ENCODE assay signal across 20 cellular contexts in genomic region chr6:43746613-43747101, GRCh38. TPM values are rescaled to one million over a fixed set of nuclear protein-coding genes. Genes with fewer than 3 reads are reported as not detected.
DNase-seq lines count a peak whose midpoint lies in the region; ATAC-seq and TF ChIP-seq lines count a peak whose summit lies in the region.
"Had no signal": no experiment of that assay in that cellular context is flagged by ENCODE, and none has a peak within 500 bp of the region (broad histone marks: within the 10 kb centered on the region; RNA-seq: fewer than 3 reads in every experiment).

No MANE protein-coding gene starts in this region.

- H3K36me3 ChIP-seq in right atrium auricular region (no peaks in the 10 kb centered on the region), heart right ventricle (no peaks in the 10 kb centered on the region), aorta (ENCODE audit: control insufficient read depth in 1 of 2, insufficient read depth in 2 of 2, low read length in 1 of 2) (no peaks in the 10 kb centered on the region), MG63 (no peaks in the 10 kb centered on the region)
- H3K36me3 ChIP-seq: adrenal gland, cardiac muscle cell, esophagus muscularis mucosa had no signal

- WGBS in heart right ventricle, 2 donors: 39 to 44% methylated on average over 13 of the region's 13 CpGs
- 41 to 43% methylated on average over 13 of the region's 13 CpGs for WGBS in aorta, 2 donors

- H3K27me3 ChIP-seq in right atrium auricular region (no peaks in the 10 kb centered on the region), heart right ventricle (peaks cover 0 to 3% (median 0%) of the 10 kb centered on the region in 7 donors), aorta (ENCODE audit: control insufficient read depth in 1 of 2, insufficient read depth in 2 of 2, low read length in 1 of 2) (no peaks in the 10 kb centered on the region), MG63 (no peaks in the 10 kb centered on the region)
- H3K27me3 ChIP-seq: adrenal gland, cardiac muscle cell, esophagus muscularis mucosa had no signal

- DNase-seq in Right ventricle myocardium inferior (ENCODE audit: missing footprints): no peak
- DNase-seq in right atrium auricular region (ENCODE audit: low spot score): no peak
- peak; percentile 32 to 35 for DNase-seq in heart right ventricle
- DNase-seq in omental fat pad (ENCODE audit: low spot score): peak; percentile 22
- DNase-seq in aorta: peak in 1 of 2 donors; percentile 64
- no peak for DNase-seq in NCI-H146 treated with DMSO at 0.1 percent for 48 hours (lab: John Stamatoyannopoulos, UW; ENCODE audit: unreplicated experiment)
- DNase-seq in SKM-1 (lab: John Stamatoyannopoulos, UW; ENCODE audit: unreplicated experiment): no peak
- DNase-seq in MG63: no peak
- DNase-seq: activated CD8-positive, alpha-beta T cell treated with anti-CD3 and anti-CD28 coated beads for 36 hours; CD8-positive, alpha-beta T cell; immature natural killer cell; MM.1S; naive thymus-derived CD4-positive, alpha-beta T cell; NCI-H2029; NCI-H446 treated with DMSO at 0.1 percent for 48 hours; stimulated activated naive B cell treated with anti-CD40 and anti-IgM and Interleukin-4, amounts not matched to agents 10 μg/mL and 1 μg/mL and 100 μg/mL, for 72 hours had no signal

- no peak overlapping the region for H3K27ac ChIP-seq in right atrium auricular region
- peak overlapping the region in 1 of 10 donors; percentile 22 for H3K27ac ChIP-seq in heart right ventricle
- H3K27ac ChIP-seq in aorta (ENCODE audit: low read depth in 1 of 2, low read length in 2 of 2): no peak overlapping the region
- H3K27ac ChIP-seq: adrenal gland, cardiac muscle cell, esophagus muscularis mucosa, VCaP had no signal

- peak; percentile 47 for ATAC-seq in Right ventricle myocardium inferior
- peak in 5 of 8 donors; percentile 32 to 53 (median 49) for ATAC-seq in heart right ventricle
- peak; percentile 35 for ATAC-seq in omental fat pad (ENCODE audit: low FRiP score)
- ATAC-seq in aorta (ENCODE audit: low FRiP score): peak; percentile 32
- ATAC-seq: activated CD8-positive, alpha-beta T cell treated with anti-CD3 and anti-CD28 coated beads for 36 hours; CD8-positive, alpha-beta T cell; naive thymus-derived CD4-positive, alpha-beta T cell; stimulated activated naive B cell treated with anti-CD40 and anti-IgM and Interleukin-4, amounts not matched to agents 10 μg/mL and 1 μg/mL and 100 μg/mL, for 72 hours had no signal

- no peak for TF ChIP-seq CTCF in right atrium auricular region (IDR thresholded peaks at IDR 0.05)
- TF ChIP-seq CTCF in heart right ventricle (IDR thresholded peaks at IDR 0.05): no peak
- TF ChIP-seq CTCF in omental fat pad (IDR thresholded peaks at IDR 0.05): no peak

- no peak overlapping the region for H3K4me3 ChIP-seq in right atrium auricular region
- H3K4me3 ChIP-seq in heart right ventricle: no peak overlapping the region
- H3K4me3 ChIP-seq in aorta (ENCODE audit: low read length in 2 of 2): no peak overlapping the region
- H3K4me3 ChIP-seq in MG63: no peak overlapping the region
- H3K4me3 ChIP-seq: adrenal gland, cardiac muscle cell, esophagus muscularis mucosa had no signal

- H3K9me3 ChIP-seq in right atrium auricular region: no peaks in the 10 kb centered on the region
- no peaks in the 10 kb centered on the region for H3K9me3 ChIP-seq in heart right ventricle
- no peaks in the 10 kb centered on the region for H3K9me3 ChIP-seq in aorta (ENCODE audit: control insufficient read depth, low read length)
- H3K9me3 ChIP-seq in MG63: no peaks in the 10 kb centered on the region
- H3K9me3 ChIP-seq: adrenal gland, esophagus muscularis mucosa had no signal

- intact Hi-C loops in Right ventricle myocardium inferior (cut with DNase I): no loop called here
- intact Hi-C loops in heart right ventricle (cut with DNase I): no loop called here
- intact Hi-C loops in aorta (cut with DNase I): no loop called here

- H3K4me1 ChIP-seq in right atrium auricular region (no peaks in the 10 kb centered on the region), heart right ventricle (peaks cover 0 to 9% (median 0%) of the 10 kb centered on the region in 9 donors), aorta (ENCODE audit: control insufficient read depth in 1 of 2, insufficient read depth in 2 of 2, low read length in 2 of 2) (no peaks in the 10 kb centered on the region)
- H3K4me1 ChIP-seq: adrenal gland had no signal

RNA-seq across cellular contexts. Expression of gene VEGFA, which starts 23.4 kb away (rescaled TPM):
- total RNA-seq in Right ventricle myocardium inferior (242 TPM), right atrium auricular region (100 to 1,000 TPM; 102 to 132 TPM), heart right ventricle (100 to 1,000 TPM; 163 to 456 (median 216) TPM), omental fat pad (100 to 1,000 TPM; 157 to 656 (median 510) TPM), aorta (100 to 1,000 TPM; 107 to 247 TPM)
- polyA plus RNA-seq in heart right ventricle (100 to 1,000 TPM; 133 to 396 TPM), aorta (1 to 10 TPM; 7.6 to 8.0 TPM)
- 55.5 and 57.6 TPM in 2 replicates for total RNA-seq in MG63 (2014; rRNA removed; shearing (Covaris generic); ENCODE audit: low replicate concordance)

RNA-seq across cellular contexts. Expression of gene MRPS18A, which starts 59.1 kb away (rescaled TPM):
- 43.1 TPM for total RNA-seq in Right ventricle myocardium inferior
- 10 to 100 TPM; 40.4 to 42.7 TPM for total RNA-seq in right atrium auricular region
- 10 to 100 TPM; 36.0 to 52.9 (median 40.6) TPM for total RNA-seq in heart right ventricle
- polyA plus RNA-seq in heart right ventricle: 100 to 1,000 TPM in 1 of 2 donors, 10 to 100 TPM in 1; 30.4 to 103 TPM
- total RNA-seq in omental fat pad: 10 to 100 TPM; 30.3 to 54.7 (median 42.5) TPM
- total RNA-seq in aorta: 10 to 100 TPM; 26.1 to 26.5 TPM
- polyA plus RNA-seq in aorta: 10 to 100 TPM; 41.8 to 50.2 TPM
- 41.1 and 47.3 TPM in 2 replicates for total RNA-seq in MG63 (2014; rRNA removed; shearing (Covaris generic); ENCODE audit: low replicate concordance)

Comparison
In these comparisons a context has a peak if more than half of its experiments do, and no peak if none do; other contexts are left out.
1. DNase-seq: peak in heart right ventricle (2 of 2) and omental fat pad (single experiment); none in Right ventricle myocardium inferior (single experiment), right atrium auricular region (single experiment), NCI-H146 treated with DMSO at 0.1 percent for 48 hours (single experiment), SKM-1 (single experiment) and MG63 (single experiment).
2. Peak in every context shown above with its lines, with median percentiles within 50 percentile points of each other: ATAC-seq.